In genomic region chr1:204400893-204401510, GRCh38 we compare ENCODE assay signal across 20 cellular contexts. TPM values are rescaled to one million over a fixed set of nuclear protein-coding genes. Genes with fewer than 3 reads are reported as not detected.
A peak's percentile ranks its signal among the peaks of the same experiment; 100 is the strongest.
DNase-seq lines count a peak whose midpoint lies in the region; ATAC-seq and TF ChIP-seq lines count a peak whose summit lies in the region.
"Had no signal": no experiment of that assay in that cellular context is flagged by ENCODE, and none has a peak within 500 bp of the region (broad histone marks: within the 10 kb centered on the region; RNA-seq: fewer than 3 reads in every experiment).

No MANE protein-coding gene starts in this region.

- H3K27me3 ChIP-seq in CD8-positive, alpha-beta memory T cell (ENCODE audit: insufficient read depth, low read length, poor library complexity, severe bottlenecking): no peaks in the 10 kb centered on the region
- no peaks in the 10 kb centered on the region for H3K27me3 ChIP-seq in esophagus muscularis mucosa
- H3K27me3 ChIP-seq: adrenal gland, neutrophil, suprapubic skin had no signal

- no peak for TF ChIP-seq EP300 in esophagus muscularis mucosa (IDR thresholded peaks at IDR 0.05)

- DNase-seq in CD8-positive, alpha-beta memory T cell: no peak
- peak; percentile 17 for DNase-seq in activated CD8-positive, alpha-beta T cell treated with anti-CD3 and anti-CD28 coated beads, Interleukin-2, amount 10 ng/mL, durations not matched to agents 7 days and 5 days
- peak; percentile 50 for DNase-seq in esophagus muscularis mucosa (ENCODE audit: extremely low spot score)
- DNase-seq in occipital lobe (lab: John Stamatoyannopoulos, UW): no peak
- DNase-seq in NCI-H526 (lab: John Stamatoyannopoulos, UW): no peak
- DNase-seq in HUDEP-2 (lab: John Stamatoyannopoulos, UW; ENCODE audit: unreplicated experiment in 76 of 76): no peak
- DNase-seq in AG08395 (ENCODE audit: low spot score): no peak
- DNase-seq: adrenal gland; caudate nucleus; DMS153; effector memory CD4-positive, alpha-beta T cell; GOT3; hippocampal formation; NCI-H1930; NCI-H446 treated with DMSO at 0.1 percent for 48 hours; SHP77 had no signal

- H3K9me3 ChIP-seq in CD8-positive, alpha-beta memory T cell (ENCODE audit: low read length): no peaks in the 10 kb centered on the region
- no peaks in the 10 kb centered on the region for H3K9me3 ChIP-seq in esophagus muscularis mucosa
- H3K9me3 ChIP-seq: adrenal gland, neutrophil, suprapubic skin had no signal

- no peaks in the 10 kb centered on the region for H3K9me3 Mint-ChIP-seq in CD8-positive, alpha-beta memory T cell
- H3K9me3 Mint-ChIP-seq in activated CD8-positive, alpha-beta T cell treated with anti-CD3 and anti-CD28 coated beads, Interleukin-2, amount 10 ng/mL, durations not matched to agents 7 days and 5 days (ENCODE audit: insufficient read depth): no peaks in the 10 kb centered on the region

- H3K27ac ChIP-seq in 22Rv1 (peak overlapping the region; percentile 4; the same call in 1 of the 2 replicates), esophagus muscularis mucosa (replicated peaks in 1 of 4) (peak overlapping the region in 1 of 4 donors; percentile 5)
- H3K27ac ChIP-seq in CD8-positive, alpha-beta memory T cell (ENCODE audit: low read depth, low read length): no peak overlapping the region
- H3K27ac ChIP-seq: adrenal gland, neutrophil, suprapubic skin had no signal

- intact Hi-C loops in esophagus muscularis mucosa (cut with DNase I): no loop called here

- CTCF ChIA-PET in CD8-positive, alpha-beta memory T cell (lab: Charles Lee): interaction anchor here (0.7 to 1.0 kb wide), 2 partner anchors 38 to 105 kb away, joined by 3 to 4 read pairs; no protein-coding TSS in a partner anchor
- CTCF ChIA-PET in activated CD8-positive, alpha-beta T cell treated with anti-CD3 and anti-CD28 coated beads, Interleukin-2, amount 10 ng/mL, durations not matched to agents 7 days and 5 days (lab: Charles Lee): interaction anchor here (0.8 kb wide), 1 partner anchor 38 kb away, joined by 3 read pairs; no protein-coding TSS in a partner anchor

- no peak for ATAC-seq in activated CD8-positive, alpha-beta T cell treated with anti-CD3 and anti-CD28 coated beads, Interleukin-2, amount 10 ng/mL, durations not matched to agents 7 days and 5 days
- ATAC-seq: sciatic nerve had no signal

- peaks cover 19 to 47% (median 32%) of the 10 kb centered on the region in 3 donors for H3K4me1 Mint-ChIP-seq in CD8-positive, alpha-beta memory T cell
- H3K4me1 Mint-ChIP-seq in activated CD8-positive, alpha-beta T cell treated with anti-CD3 and anti-CD28 coated beads, Interleukin-2, amount 10 ng/mL, durations not matched to agents 7 days and 5 days (ENCODE audit: low read depth): peaks cover 20% of the 10 kb centered on the region

- peak overlapping the region in 6 of 8 donors; percentile 10 to 87 (median 64) for H3K27ac Mint-ChIP-seq in CD8-positive, alpha-beta memory T cell
- peak overlapping the region; percentile 0 for H3K27ac Mint-ChIP-seq in activated CD8-positive, alpha-beta T cell treated with anti-CD3 and anti-CD28 coated beads, Interleukin-2, amount 10 ng/mL, durations not matched to agents 7 days and 5 days

- TF ChIP-seq CTCF in 22Rv1 (IDR thresholded peaks at IDR 0.05) (no peak), esophagus muscularis mucosa (IDR thresholded peaks at IDR 0.05) (no peak)

- H3K36me3 Mint-ChIP-seq in CD8-positive, alpha-beta memory T cell: peaks cover 0 to 73% (median 10%) of the 10 kb centered on the region in 3 donors
- H3K36me3 Mint-ChIP-seq in activated CD8-positive, alpha-beta T cell treated with anti-CD3 and anti-CD28 coated beads, Interleukin-2, amount 10 ng/mL, durations not matched to agents 7 days and 5 days (ENCODE audit: low read depth): peaks cover 57% of the 10 kb centered on the region

- WGBS in esophagus muscularis mucosa: 91% methylated on average over 6 of the region's 6 CpGs

- H3K27me3 Mint-ChIP-seq in CD8-positive, alpha-beta memory T cell: no peaks in the 10 kb centered on the region
- no peaks in the 10 kb centered on the region for H3K27me3 Mint-ChIP-seq in activated CD8-positive, alpha-beta T cell treated with anti-CD3 and anti-CD28 coated beads, Interleukin-2, amount 10 ng/mL, durations not matched to agents 7 days and 5 days (ENCODE audit: low read depth)

- H3K4me1 ChIP-seq in CD8-positive, alpha-beta memory T cell (ENCODE audit: insufficient read depth, low read length): peaks cover 15% of the 10 kb centered on the region
- peaks cover 15 to 28% (median 23%) of the 10 kb centered on the region in 4 donors for H3K4me1 ChIP-seq in esophagus muscularis mucosa

- no peak for TF ChIP-seq POLR2A in esophagus muscularis mucosa (IDR thresholded peaks at IDR 0.05; ENCODE audit: low read depth)

- H3K4me3 ChIP-seq in CD8-positive, alpha-beta memory T cell (ENCODE audit: low read length): no peak overlapping the region
- no peak overlapping the region for H3K4me3 ChIP-seq in esophagus muscularis mucosa
- H3K4me3 ChIP-seq: adrenal gland, suprapubic skin had no signal

- H3K36me3 ChIP-seq in CD8-positive, alpha-beta memory T cell (ENCODE audit: insufficient read depth, low read length): peaks cover 34% of the 10 kb centered on the region
- peaks cover 30 to 86% (median 63%) of the 10 kb centered on the region in 4 donors for H3K36me3 ChIP-seq in esophagus muscularis mucosa

- POLR2A ChIA-PET in CD8-positive, alpha-beta memory T cell (lab: Charles Lee): no interaction called here
- POLR2A ChIA-PET in activated CD8-positive, alpha-beta T cell treated with anti-CD3 and anti-CD28 coated beads, Interleukin-2, amount 10 ng/mL, durations not matched to agents 7 days and 5 days (lab: Charles Lee): interaction anchor here (1.0 kb wide), 1 partner anchor 93 kb away, joined by 3 read pairs; no protein-coding TSS in a partner anchor

- no peak overlapping the region for H3K4me3 Mint-ChIP-seq in CD8-positive, alpha-beta memory T cell
- H3K4me3 Mint-ChIP-seq in activated CD8-positive, alpha-beta T cell treated with anti-CD3 and anti-CD28 coated beads, Interleukin-2, amount 10 ng/mL, durations not matched to agents 7 days and 5 days: no peak overlapping the region

RNA-seq across cellular contexts. Expression of gene PPP1R15B, which starts 10.6 kb away (rescaled TPM):
- 10 to 100 TPM; 80.4 to 82.7 TPM for total RNA-seq in CD8-positive, alpha-beta memory T cell
- polyA plus RNA-seq in CD8-positive, alpha-beta memory T cell: 22.3 TPM
- 10 to 100 TPM; 64.7 to 66.0 TPM for total RNA-seq in activated CD8-positive, alpha-beta T cell treated with anti-CD3 and anti-CD28 coated beads, Interleukin-2, amount 10 ng/mL, durations not matched to agents 7 days and 5 days
- total RNA-seq in esophagus muscularis mucosa (10 to 100 TPM; 42.8 to 56.4 (median 51.4) TPM), occipital lobe (43.4 TPM)

RNA-seq across cellular contexts. Expression of gene PLEKHA6, which starts 41.3 kb away (rescaled TPM):
- under 1 TPM; 0.09 to 0.13 TPM for total RNA-seq in CD8-positive, alpha-beta memory T cell
- polyA plus RNA-seq in CD8-positive, alpha-beta memory T cell: not detected
- under 1 TPM; 0.26 to 0.29 TPM for total RNA-seq in activated CD8-positive, alpha-beta T cell treated with anti-CD3 and anti-CD28 coated beads, Interleukin-2, amount 10 ng/mL, durations not matched to agents 7 days and 5 days
- 10 to 100 TPM; 11.9 to 22.4 (median 15.9) TPM for total RNA-seq in esophagus muscularis mucosa
- 7.5 TPM for total RNA-seq in occipital lobe

Comparison
In these comparisons a context has a peak if more than half of its experiments do, and no peak if none do; other contexts are left out.
1. DNase-seq: peak in activated CD8-positive, alpha-beta T cell treated with anti-CD3 and anti-CD28 coated beads, Interleukin-2, amount 10 ng/mL, durations not matched to agents 7 days and 5 days (single experiment) and esophagus muscularis mucosa (single experiment); none in CD8-positive, alpha-beta memory T cell (0 of 5), occipital lobe (single experiment), NCI-H526 (0 of 2), HUDEP-2 (0 of 76) and AG08395 (single experiment).